ENCODE assay signal across 13 cellular contexts in genomic region chr17:34255841-34256240, GRCh38. TPM values are rescaled to one million over a fixed set of nuclear protein-coding genes. Genes with fewer than 3 reads are reported as not detected.
DNase-seq lines count a peak whose midpoint lies in the region; ATAC-seq and TF ChIP-seq lines count a peak whose summit lies in the region.
"Had no signal": no experiment of that assay in that cellular context is flagged by ENCODE, and none has a peak within 500 bp of the region (broad histone marks: within the 10 kb centered on the region; RNA-seq: fewer than 3 reads in every experiment).

No MANE protein-coding gene starts in this region.

- H3K4me1 ChIP-seq in SK-N-SH (ENCODE audit: control insufficient read depth in 1 of 2, insufficient read depth in 2 of 2, low read depth in 1 of 2, low read length in 1 of 2) = peaks cover 29 to 35% of the 10 kb centered on the region in 2 experiments
- H3K4me1 ChIP-seq in duodenal mucosa (ENCODE audit: control insufficient read depth in 1 of 2, insufficient read depth in 2 of 2, low read length in 2 of 2) = peaks cover 27 to 41% of the 10 kb centered on the region in 2 donors
- peaks cover 16 to 22% of the 10 kb centered on the region in 2 donors for H3K4me1 ChIP-seq in mucosa of rectum (ENCODE audit: control insufficient read depth in 2 of 2, insufficient read depth in 2 of 2, low read length in 2 of 2)
- peaks cover 52 to 57% (median 55%) of the 10 kb centered on the region in 4 donors for H3K4me1 ChIP-seq in upper lobe of left lung

- no peak for TF ChIP-seq RAD21 in SK-N-SH (IDR thresholded peaks at IDR 0.05; ENCODE audit: low read length)

- H3K9me2 ChIP-seq in SK-N-SH = no peaks in the 10 kb centered on the region

- peaks cover 8% of the 10 kb centered on the region; the same call in 1 of the 2 replicates for H3K79me2 ChIP-seq in SK-N-SH (ENCODE audit: insufficient read depth)

- H3K4me3 ChIP-seq in SK-N-SH (ENCODE audit: low read depth in 2 of 2, low read length in 1 of 2) (peak overlapping the region; percentile 53 to 67; a peak in 3 of 4 replicates), duodenal mucosa (ENCODE audit: low read depth in 1 of 2, low read length in 2 of 2) (peak overlapping the region; percentile 41 to 63), mucosa of rectum (ENCODE audit: low read length in 2 of 2) (peak overlapping the region; percentile 44 to 65), upper lobe of left lung (peak overlapping the region in 3 of 4 donors; percentile 25 to 39 (median 26))

- H3F3A ChIP-seq in SK-N-SH (replicated peaks; ENCODE audit: insufficient read depth) = peaks cover 50% of the 10 kb centered on the region

- POLR2A ChIA-PET in SK-N-SH (lab: Yijun Ruan, JAX) = no interaction called here

- CTCF ChIA-PET in SK-N-SH (lab: Yijun Ruan, JAX) = interaction anchor here (1.0 to 2.1 kb wide), 2 partner anchors 55 to 106 kb away, joined by 5 to 10 read pairs; no protein-coding TSS in a partner anchor

- no peak overlapping the region for H2AFZ ChIP-seq in SK-N-SH (ENCODE audit: low read depth)

- H3K27me3 ChIP-seq in SK-N-SH (ENCODE audit: insufficient read depth) = no peaks in the 10 kb centered on the region
- no peaks in the 10 kb centered on the region for H3K27me3 ChIP-seq in duodenal mucosa (ENCODE audit: control insufficient read depth in 1 of 2, insufficient read depth in 2 of 2, low read length in 2 of 2)
- no peaks in the 10 kb centered on the region for H3K27me3 ChIP-seq in mucosa of rectum (ENCODE audit: control insufficient read depth in 2 of 2, insufficient read depth in 2 of 2, low read length in 2 of 2)
- no peaks in the 10 kb centered on the region for H3K27me3 ChIP-seq in upper lobe of left lung

- H3K9me3 ChIP-seq in SK-N-SH (no peaks in the 10 kb centered on the region), duodenal mucosa (ENCODE audit: control insufficient read depth in 1 of 2, low read length in 2 of 2) (no peaks in the 10 kb centered on the region), mucosa of rectum (ENCODE audit: control insufficient read depth in 2 of 2, low read length in 2 of 2) (no peaks in the 10 kb centered on the region), upper lobe of left lung (no peaks in the 10 kb centered on the region)

- TF ChIP-seq EP300 in SK-N-SH (IDR thresholded peaks at IDR 0.05; ENCODE audit: borderline replicate concordance in 1 of 2, low read depth in 1 of 2, low read length in 1 of 2) (no peak), upper lobe of left lung (IDR thresholded peaks at IDR 0.05) (no peak)

- no peaks in the 10 kb centered on the region for H4K20me1 ChIP-seq in SK-N-SH (ENCODE audit: insufficient read depth)

- no peak for TF ChIP-seq CTCF in SK-N-SH (IDR thresholded peaks at IDR 0.05)
- TF ChIP-seq CTCF in upper lobe of left lung (IDR thresholded peaks at IDR 0.05) = no peak

- H3K27ac ChIP-seq in SK-N-SH (ENCODE audit: low read depth in 2 of 2, low read length in 1 of 2) = peak overlapping the region; percentile 68 to 98
- no peak overlapping the region for H3K27ac ChIP-seq in duodenal mucosa (ENCODE audit: low read depth, low read length)
- H3K27ac ChIP-seq in mucosa of rectum (ENCODE audit: low read depth in 2 of 2, low read length in 2 of 2) = peak overlapping the region; percentile 60 to 70
- H3K27ac ChIP-seq in upper lobe of left lung = peak overlapping the region; percentile 39 to 80 (median 70)
- H3K27ac ChIP-seq: 22Rv1 had no signal

- WGBS in SK-N-SH (ENCODE audit: low lambda C conversion rate) = 36% methylated on average over 1 of the region's 1 CpG
- 75 to 93% methylated on average over 1 of the region's 1 CpG for whole genome bisulfite sequencing in upper lobe of left lung, 2 donors

- DNase-seq in SK-N-SH (no peak), upper lobe of left lung (no peak)
- DNase-seq: activated CD4-positive, alpha-beta T cell treated with anti-CD3 and anti-CD28 coated beads, Interleukin-2, amount 10 ng/mL, durations not matched to agents 7 days and 5 days; activated naive CD4-positive, alpha-beta T cell treated with Interleukin-2 at 50 U/mL for 16 hours; left colon; NCI-H2081 treated with DMSO at 0.1 percent for 48 hours had no signal

- H3K36me3 ChIP-seq in SK-N-SH (replicated peaks in 1 of 2; ENCODE audit: control insufficient read depth in 1 of 2, insufficient read depth in 2 of 2, low read length in 1 of 2) = peaks cover 0 to 6% of the 10 kb centered on the region in 2 experiments
- H3K36me3 ChIP-seq in duodenal mucosa (ENCODE audit: control insufficient read depth in 1 of 2, insufficient read depth in 2 of 2, low read length in 2 of 2) = no peaks in the 10 kb centered on the region
- H3K36me3 ChIP-seq in mucosa of rectum (ENCODE audit: control insufficient read depth in 2 of 2, insufficient read depth in 2 of 2, low read length in 2 of 2) = no peaks in the 10 kb centered on the region
- no peaks in the 10 kb centered on the region for H3K36me3 ChIP-seq in upper lobe of left lung

- no peak for ATAC-seq in SK-N-SH treated with all-trans-retinoic acid at 6 μM for 48 hours
- ATAC-seq in upper lobe of left lung (ENCODE audit: low FRiP score in 2 of 2) = no peak
- no peak for ATAC-seq in HG03432 (IDR thresholded peaks at IDR 0.05; ENCODE audit: unreplicated experiment)
- ATAC-seq in GM21515 (IDR thresholded peaks at IDR 0.05; ENCODE audit: unreplicated experiment) = no peak
- no peak for ATAC-seq in HG03175 (IDR thresholded peaks at IDR 0.05; ENCODE audit: unreplicated experiment)
- ATAC-seq: left colon had no signal

- peak overlapping the region; percentile 81 for H3K9ac ChIP-seq in SK-N-SH
- H3K9ac ChIP-seq in duodenal mucosa (ENCODE audit: low read depth in 1 of 2, low read length in 2 of 2) = peak overlapping the region in 1 of 2 donors; percentile 14
- peak overlapping the region; percentile 46 to 54 for H3K9ac ChIP-seq in mucosa of rectum (ENCODE audit: low read depth in 1 of 2, low read length in 2 of 2)

- H3K4me2 ChIP-seq in SK-N-SH = peak overlapping the region; percentile 89

- no peak for TF ChIP-seq POLR2A in upper lobe of left lung (IDR thresholded peaks at IDR 0.05)

TF ChIP-seq in SK-N-SH, 30 proteins besides CTCF, POLR2A, EP300 and RAD21 (continues in another document):
- TF ChIP-seq USF2 (IDR thresholded peaks at IDR 0.05; ENCODE audit: borderline replicate concordance, low read depth, low read length) (no peak), YY1 (IDR thresholded peaks at IDR 0.05; ENCODE audit: low read depth) (no peak), JUND (IDR thresholded peaks at IDR 0.05) (no peak)

TF ChIP-seq in SK-N-SH treated with all-trans-retinoic acid at 6 μM for 48 hours, 23 proteins besides CTCF, POLR2A, EP300 and RAD21:
- no peak for TF ChIP-seq GLIS3 (CRISPR knock-in tag; IDR thresholded peaks at IDR 0.05)
- no peak for TF ChIP-seq CREB5 (CRISPR knock-in tag; IDR thresholded peaks at IDR 0.05; ENCODE audit: low read depth)
- TF ChIP-seq ZC3H10 (CRISPR knock-in tag; IDR thresholded peaks at IDR 0.05) = no peak

RNA-seq across cellular contexts. Expression of gene CCL2, which starts 0.8 kb away (rescaled TPM):
- 210 and 296 TPM in 2 replicates for polyA plus RNA-seq in SK-N-SH (2012; rRNA removed)
- 243 and 263 TPM in 2 replicates for polyA plus RNA-seq in SK-N-SH (2012; cell fraction: cytosol; rRNA removed)
- polyA plus RNA-seq in SK-N-SH (2012; cell fraction: nucleus; rRNA removed) = 186 and 278 TPM in 2 replicates
- 10 to 100 TPM; 11.5 to 100.0 (median 15.6) TPM for total RNA-seq in upper lobe of left lung
- total RNA-seq: activated CD4-positive, alpha-beta T cell treated with anti-CD3 and anti-CD28 coated beads, Interleukin-2, amount 10 ng/mL, durations not matched to agents 7 days and 5 days had no signal

RNA-seq across cellular contexts. Expression of gene CCL7, which starts 14.2 kb away (rescaled TPM):
- polyA plus RNA-seq in SK-N-SH (2012; rRNA removed) = 0.50 and 0.72 TPM in 2 replicates
- polyA plus RNA-seq in SK-N-SH (2012; cell fraction: cytosol; rRNA removed) = 0.89 and 0.94 TPM in 2 replicates
- 0.38 and 0.59 TPM in 2 replicates for polyA plus RNA-seq in SK-N-SH (2012; cell fraction: nucleus; rRNA removed)
- total RNA-seq in upper lobe of left lung = under 1 TPM in 1 of 6 donors, not detected in 5; 0.34 TPM
- total RNA-seq: activated CD4-positive, alpha-beta T cell treated with anti-CD3 and anti-CD28 coated beads, Interleukin-2, amount 10 ng/mL, durations not matched to agents 7 days and 5 days; left colon had no signal

RNA-seq across cellular contexts. Expression of gene CCL11, which starts 29.7 kb away (rescaled TPM):
- not detected in 2 replicates for polyA plus RNA-seq in SK-N-SH (2012; rRNA removed)
- polyA plus RNA-seq in SK-N-SH (2012; cell fraction: cytosol; rRNA removed) = not detected in 2 replicates
- polyA plus RNA-seq in SK-N-SH (2012; cell fraction: nucleus; rRNA removed) = not detected in 2 replicates
- 1 to 10 TPM in 1 of 6 donors, not detected in 5; 1.2 TPM for total RNA-seq in upper lobe of left lung
- total RNA-seq: activated CD4-positive, alpha-beta T cell treated with anti-CD3 and anti-CD28 coated beads, Interleukin-2, amount 10 ng/mL, durations not matched to agents 7 days and 5 days had no signal
